In the genomic region with DNA sequence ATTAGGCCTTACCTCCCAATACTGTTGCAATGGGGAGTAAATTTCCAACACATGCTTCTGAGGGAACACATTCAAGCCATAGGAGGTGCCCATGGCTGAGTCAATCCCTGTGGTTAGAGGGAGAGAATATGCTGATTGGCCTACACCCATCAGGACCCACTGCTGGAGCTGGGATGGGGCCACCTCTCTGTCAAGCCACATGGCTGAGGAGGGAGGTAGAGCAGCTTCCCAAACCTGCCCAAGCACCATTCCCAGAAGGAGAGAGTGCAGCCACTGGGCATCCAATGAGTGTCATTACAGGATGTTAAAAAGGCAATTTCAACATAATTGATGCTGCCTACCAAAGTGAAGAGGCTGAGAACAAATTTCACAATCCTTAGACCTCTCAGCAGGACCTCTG, we compare ENCODE assay signal across 26 cellular contexts.
"Had no signal": no experiment of that assay in that cellular context is flagged by ENCODE, and none has a peak within 500 bp of the region (broad histone marks: within the 10 kb centered on the region; RNA-seq: fewer than 3 reads in every experiment).

No MANE protein-coding gene starts in this region.

- ATAC-seq: activated CD8-positive, alpha-beta T cell treated with anti-CD3 and anti-CD28 coated beads for 36 hours; PC-3 had no signal

- H3K4me3 ChIP-seq: ascending aorta, MG63, Peyer's patch, SJSA1 had no signal

- H3K9me3 ChIP-seq: ascending aorta, MG63, Peyer's patch, SJSA1, SK-N-SH had no signal

- H3K36me3 ChIP-seq: ascending aorta, MG63, Peyer's patch, SJSA1 had no signal

- H3K27me3 ChIP-seq: ascending aorta, MG63, Peyer's patch, SJSA1 had no signal

- DNase-seq: activated CD4-positive, alpha-beta T cell treated with anti-CD3 and anti-CD28 coated beads, Interleukin-2, amount 10 ng/mL, durations not matched to agents 24 days and 14 days; activated CD4-positive, alpha-beta T cell treated with anti-CD3 and anti-CD28 coated beads, Interleukin-2, amount 50 U/mL, for 4 hours; activated CD8-positive, alpha-beta T cell treated with anti-CD3 and anti-CD28 coated beads for 36 hours; activated gamma-delta T cell; activated naive CD4-positive, alpha-beta T cell treated with Interleukin-2 at 50 U/mL for 16 hours; activated naive CD8-positive, alpha-beta T cell treated with anti-CD3 and anti-CD28 coated beads, Interleukin-2, amount 10 ng/mL, durations not matched to agents 7 days and 5 days; activated T-cell treated with anti-CD3 and anti-CD28 coated beads, Interleukin-2, amount 50 U/mL, for 1 hour; amygdala; Karpas-422; KBM-7; MG63; NCI-H1048; NCI-H1105 treated with DMSO at 0.1 percent for 48 hours; NCI-H1436; NCI-H1694; NCI-H2029; NCI-H345; NCI-H524 treated with DMSO at 0.1 percent for 48 hours; NK-92 treated with Interleukin-12 subunit alpha and Interleukin-12 subunit beta, amount 100 ng/mL, for 24 hours; PC-3; Peyer's patch; RPMI8226; SHP77 treated with DMSO at 0.1 percent for 48 hours; SK-N-SH had no signal

- H3K27ac ChIP-seq: ascending aorta, Peyer's patch, SJSA1 had no signal

- H3K4me1 ChIP-seq: ascending aorta, SJSA1 had no signal
